9 cellular contexts compared by ENCODE assay signal in genomic region chr6:125099211-125100017, GRCh38. TPM values are rescaled to one million over a fixed set of nuclear protein-coding genes. Genes with fewer than 3 reads are reported as not detected.
DNase-seq lines count a peak whose midpoint lies in the region; ATAC-seq, FAIRE-seq and TF ChIP-seq lines count a peak whose summit lies in the region.
"Had no signal": no experiment of that assay in that cellular context is flagged by ENCODE, and none has a peak within 500 bp of the region (broad histone marks: within the 10 kb centered on the region; RNA-seq: fewer than 3 reads in every experiment).

No MANE protein-coding gene starts in this region.

- H3K27me3 ChIP-seq in astrocyte (ENCODE audit: insufficient read depth, low read length) = no peaks in the 10 kb centered on the region
- no peaks in the 10 kb centered on the region for H3K27me3 ChIP-seq in right cardiac atrium (ENCODE audit: control insufficient read depth, insufficient read depth)

- H3K36me3 Mint-ChIP-seq in astrocyte (ENCODE audit: low read depth, unreplicated experiment) = no peaks in the 10 kb centered on the region

- ATAC-seq in HG03159 (IDR thresholded peaks at IDR 0.05; ENCODE audit: unreplicated experiment) (peak; percentile 75), right cardiac atrium (peak; percentile 92 to 94), GM21381 (IDR thresholded peaks at IDR 0.05; ENCODE audit: unreplicated experiment) (no peak)

- no peak for TF ChIP-seq CTCF in astrocyte (IDR thresholded peaks at IDR 0.05; ENCODE audit: insufficient read depth, low read depth, low read length)

- intact Hi-C loops in right cardiac atrium (cut with DNase I) (loop anchor here in 2 of 4 donors (10.0 kb wide), 1 partner anchor 135 kb away; the partner anchor contains the start of gene RNF217 (in 2 of the 2)), posterior cingulate gyrus (cut with DNase I) (loop anchor here (5.0 kb wide), 1 partner anchor 137 kb away; the partner anchor contains the start of gene RNF217)

- DNase-seq in NCI-H82 (lab: John Stamatoyannopoulos, UW) (peak; percentile 63), NCI-H82 treated with DMSO at 0.1 percent for 48 hours (lab: John Stamatoyannopoulos, UW; ENCODE audit: unreplicated experiment) (no peak), NOMO-1 treated with DMSO at 0.1 percent for 48 hours (lab: John Stamatoyannopoulos, UW; ENCODE audit: unreplicated experiment) (peak; percentile 60), astrocyte (ENCODE audit: low read depth) (peak; percentile 57), right cardiac atrium (peak; percentile 63 to 86 (median 83)), posterior cingulate gyrus (peak; percentile 40 to 97 (median 72))

- peaks cover 62% of the 10 kb centered on the region for H3K4me1 Mint-ChIP-seq in astrocyte (ENCODE audit: low read depth, unreplicated experiment)

- H3K9me3 Mint-ChIP-seq in astrocyte (ENCODE audit: unreplicated experiment) = no peaks in the 10 kb centered on the region

- H3K27ac ChIP-seq in astrocyte (ENCODE audit: low read depth, low read length) (peak overlapping the region; percentile 39), right cardiac atrium (ENCODE audit: low read length) (no peak overlapping the region)

- H3K4me3 ChIP-seq in astrocyte (ENCODE audit: insufficient read depth, low read depth, low read length) (peak overlapping the region; percentile 60), right cardiac atrium (ENCODE audit: low read length) (peak overlapping the region; percentile 69)

- peaks cover 50% of the 10 kb centered on the region for H3K4me1 ChIP-seq in astrocyte (ENCODE audit: insufficient read depth, low read length)
- H3K4me1 ChIP-seq in right cardiac atrium (ENCODE audit: control insufficient read depth, insufficient read depth, low read length) = no peaks in the 10 kb centered on the region

- H3K36me3 ChIP-seq in astrocyte (ENCODE audit: insufficient read depth, low read length) = no peaks in the 10 kb centered on the region

- 1% methylated on average over 48 of the region's 48 CpGs for WGBS in right cardiac atrium

- H2AFZ ChIP-seq in astrocyte (ENCODE audit: low read depth, low read length) = peak overlapping the region; percentile 86

- peak overlapping the region; percentile 52 for H3K4me3 Mint-ChIP-seq in astrocyte (ENCODE audit: unreplicated experiment)

- H3K79me2 ChIP-seq in astrocyte (ENCODE audit: insufficient read depth, low read length) = no peaks in the 10 kb centered on the region

- peak overlapping the region; percentile 90 for H3K27ac Mint-ChIP-seq in astrocyte (ENCODE audit: unreplicated experiment)

- no peaks in the 10 kb centered on the region for H3K27me3 Mint-ChIP-seq in astrocyte (ENCODE audit: low read depth, unreplicated experiment)

- H4K20me1 ChIP-seq in astrocyte (ENCODE audit: insufficient read depth, low read length) = no peaks in the 10 kb centered on the region

- peak overlapping the region; percentile 67 for H3K9ac ChIP-seq in astrocyte (ENCODE audit: low read length)

- H3K9me3 ChIP-seq in astrocyte (ENCODE audit: insufficient read depth, low read depth, low read length) (no peaks in the 10 kb centered on the region), right cardiac atrium (ENCODE audit: control insufficient read depth, low read length) (no peaks in the 10 kb centered on the region)

- no peak for FAIRE-seq in astrocyte (lab: Jason Lieb, UNC)
- FAIRE-seq: endometrium had no signal

- peak overlapping the region; percentile 85 for H3K4me2 ChIP-seq in astrocyte (ENCODE audit: low read length)

RNA-seq across cellular contexts. Expression of gene TPD52L1, which starts 54.2 kb away (rescaled TPM):
- 32.4 and 32.8 TPM in 2 replicates for total RNA-seq in astrocyte
- total RNA-seq in right cardiac atrium = 10 to 100 TPM; 14.9 to 29.5 (median 18.2) TPM
- polyA plus RNA-seq in right cardiac atrium = 36.1 TPM
